In the genomic region with DNA sequence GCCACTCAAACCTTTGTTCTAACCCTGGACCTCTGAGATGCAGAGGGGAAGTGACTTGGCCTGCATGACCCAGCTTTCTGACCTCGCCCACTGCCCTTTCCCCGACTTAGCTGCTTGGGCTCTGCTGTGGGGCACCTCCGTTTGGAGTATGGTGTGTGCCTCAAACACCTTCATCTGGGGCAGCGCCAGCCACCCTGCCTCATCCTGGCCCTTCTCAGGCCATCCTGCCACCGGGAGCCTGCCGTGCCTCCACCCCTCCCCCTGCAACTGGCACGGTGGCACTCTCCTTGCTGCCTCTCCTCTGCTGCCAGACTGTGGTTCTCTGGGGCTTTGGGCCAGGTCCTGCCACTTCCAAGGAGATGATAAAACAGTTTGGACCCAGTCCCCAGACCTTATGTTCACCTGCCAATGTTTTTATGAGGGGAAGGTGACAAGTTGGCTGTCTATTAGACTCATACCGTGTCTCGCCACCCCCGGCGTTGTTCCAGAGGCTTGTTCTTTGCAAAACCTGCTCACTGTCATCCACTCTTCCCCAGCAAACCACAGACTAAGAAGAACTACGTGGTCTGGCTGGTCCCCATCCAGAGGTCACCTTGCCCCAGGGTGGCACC, we compare ENCODE assay signal across 8 cellular contexts. TPM values are rescaled to one million over a fixed set of nuclear protein-coding genes. Genes with fewer than 3 reads are reported as not detected.
DNase-seq lines count a peak whose midpoint lies in the region; ATAC-seq and TF ChIP-seq lines count a peak whose summit lies in the region.

No MANE protein-coding gene starts in this region.

- H3K36me3 ChIP-seq in thoracic aorta (no peaks in the 10 kb centered on the region), brain microvascular endothelial cell (replicated peaks) (no peaks in the 10 kb centered on the region)

- peaks cover 4% of the 10 kb centered on the region for H3K36me3 Mint-ChIP-seq in activated CD4-positive, alpha-beta T cell treated with anti-CD3 and anti-CD28 coated beads, Interleukin-2, amount 10 ng/mL, durations not matched to agents 7 days and 5 days (ENCODE audit: low read depth)
- peaks cover 0 to 5% of the 10 kb centered on the region in 2 donors for H3K36me3 Mint-ChIP-seq in activated naive CD4-positive, alpha-beta T cell treated with anti-CD3 and anti-CD28 coated beads, Interleukin-2, amount 50 U/mL, for 72 hours

- intact Hi-C loops in left colon (cut with DNase I, micrococcal nuclease), result no loop called here

- CTCF ChIA-PET in activated CD4-positive, alpha-beta T cell treated with anti-CD3 and anti-CD28 coated beads, Interleukin-2, amount 10 ng/mL, durations not matched to agents 7 days and 5 days (lab: Charles Lee), result interaction anchor here (0.6 kb wide), 1 partner anchor 15 kb away, joined by 3 read pairs; no protein-coding TSS in a partner anchor

- TF ChIP-seq CTCF in thoracic aorta (IDR thresholded peaks at IDR 0.05), result no peak
- no peak for TF ChIP-seq CTCF in brain microvascular endothelial cell (IDR thresholded peaks at IDR 0.05; ENCODE audit: low read depth, low read length, missing control alignments)

- POLR2A ChIA-PET in activated CD4-positive, alpha-beta T cell treated with anti-CD3 and anti-CD28 coated beads, Interleukin-2, amount 10 ng/mL, durations not matched to agents 7 days and 5 days (lab: Charles Lee), result no interaction called here

- no peak for ATAC-seq in activated naive CD4-positive, alpha-beta T cell treated with anti-CD3 and anti-CD28 coated beads, Interleukin-2, amount 50 U/mL, for 72 hours
- ATAC-seq in left colon (peak; percentile 7), thoracic aorta (ENCODE audit: insufficient number of reproducible peaks, low FRiP score, low read depth) (no peak)

- no peaks in the 10 kb centered on the region for H3K27me3 Mint-ChIP-seq in activated CD4-positive, alpha-beta T cell treated with anti-CD3 and anti-CD28 coated beads, Interleukin-2, amount 10 ng/mL, durations not matched to agents 7 days and 5 days

- peak overlapping the region; percentile 1 for H3K4me3 ChIP-seq in thoracic aorta
- no peak overlapping the region for H3K4me3 ChIP-seq in brain microvascular endothelial cell (ENCODE audit: low read depth, low read length)

- peaks cover 64% of the 10 kb centered on the region for H3K4me1 Mint-ChIP-seq in activated CD4-positive, alpha-beta T cell treated with anti-CD3 and anti-CD28 coated beads, Interleukin-2, amount 10 ng/mL, durations not matched to agents 7 days and 5 days

- in situ Hi-C loops in brain microvascular endothelial cell (cut with HindIII; ENCODE audit: low pct_ligation_motif_present, low sequenced_read_pairs), result no loop called here

- no peaks in the 10 kb centered on the region for H3K9me3 Mint-ChIP-seq in activated CD4-positive, alpha-beta T cell treated with anti-CD3 and anti-CD28 coated beads, Interleukin-2, amount 10 ng/mL, durations not matched to agents 7 days and 5 days
- no peaks in the 10 kb centered on the region for H3K9me3 Mint-ChIP-seq in activated naive CD4-positive, alpha-beta T cell treated with anti-CD3 and anti-CD28 coated beads, Interleukin-2, amount 50 U/mL, for 72 hours

- H3K27ac ChIP-seq in thoracic aorta, result peak overlapping the region in 1 of 2 donors; percentile 47
- no peak overlapping the region for H3K27ac ChIP-seq in brain microvascular endothelial cell

- H3K9me3 ChIP-seq in thoracic aorta, result no peaks in the 10 kb centered on the region

- H3K27me3 ChIP-seq in thoracic aorta (replicated peaks; ENCODE audit: insufficient read depth) (no peaks in the 10 kb centered on the region), brain microvascular endothelial cell (replicated peaks) (no peaks in the 10 kb centered on the region)

- H3K4me3 Mint-ChIP-seq in activated CD4-positive, alpha-beta T cell treated with anti-CD3 and anti-CD28 coated beads, Interleukin-2, amount 10 ng/mL, durations not matched to agents 7 days and 5 days, result no peak overlapping the region

- H3K27ac Mint-ChIP-seq in activated CD4-positive, alpha-beta T cell treated with anti-CD3 and anti-CD28 coated beads, Interleukin-2, amount 10 ng/mL, durations not matched to agents 7 days and 5 days, result peak overlapping the region; percentile 96
- peak overlapping the region; percentile 11 to 91 for H3K27ac Mint-ChIP-seq in activated naive CD4-positive, alpha-beta T cell treated with anti-CD3 and anti-CD28 coated beads, Interleukin-2, amount 50 U/mL, for 72 hours

- H3K4me1 ChIP-seq in thoracic aorta (ENCODE audit: control insufficient read depth in 1 of 2, low read depth in 2 of 2), result peaks cover 46 to 72% of the 10 kb centered on the region in 2 donors

- DNase-seq in activated CD4-positive, alpha-beta T cell treated with anti-CD3 and anti-CD28 coated beads, Interleukin-2, amount 10 ng/mL, durations not matched to agents 7 days and 5 days, result no peak
- DNase-seq in activated CD4-positive, alpha-beta T cell treated with anti-CD3 and anti-CD28 coated beads for 4 hours, result no peak
- DNase-seq in activated naive CD4-positive, alpha-beta T cell treated with anti-CD3 and anti-CD28 coated beads, Interleukin-2, amount 50 U/mL, for 72 hours (ENCODE audit: low spot score in 2 of 2), result no peak
- DNase-seq in left colon (no peak), thoracic aorta (ENCODE audit: low spot score) (no peak), globus pallidus (ENCODE audit: low spot score) (no peak), NCI-H748 treated with DMSO at 0.1 percent for 48 hours (lab: John Stamatoyannopoulos, UW) (no peak), brain microvascular endothelial cell (no peak)

RNA-seq across cellular contexts. Expression of a gene that starts 32.2 kb away (rescaled TPM):
- total RNA-seq in activated CD4-positive, alpha-beta T cell treated with anti-CD3 and anti-CD28 coated beads, Interleukin-2, amount 10 ng/mL, durations not matched to agents 7 days and 5 days, result 10 to 100 TPM; 42.0 to 43.1 TPM
- total RNA-seq in activated naive CD4-positive, alpha-beta T cell treated with anti-CD3 and anti-CD28 coated beads, Interleukin-2, amount 50 U/mL, for 72 hours, result 10 to 100 TPM; 52.7 to 71.9 TPM
- total RNA-seq in left colon, result 1 to 10 TPM; 6.7 to 8.3 TPM
- total RNA-seq in thoracic aorta, result 10 to 100 TPM; 33.5 to 45.5 TPM
